ENCODE assay signal across 19 cellular contexts in genomic region chr16:53619247-53619646, GRCh38.
DNase-seq lines count a peak whose midpoint lies in the region; ATAC-seq and TF ChIP-seq lines count a peak whose summit lies in the region.
"Had no signal": no experiment of that assay in that cellular context is flagged by ENCODE, and none has a peak within 500 bp of the region (broad histone marks: within the 10 kb centered on the region; RNA-seq: fewer than 3 reads in every experiment).

No MANE protein-coding gene starts in this region.

- no peaks in the 10 kb centered on the region for H3K36me3 Mint-ChIP-seq in activated naive CD4-positive, alpha-beta T cell treated with anti-CD3 and anti-CD28 coated beads, Interleukin-2, amount 10 ng/mL, durations not matched to agents 7 days and 5 days

- ATAC-seq in GM18861 (IDR thresholded peaks at IDR 0.05; ENCODE audit: unreplicated experiment): peak; percentile 46

- no peaks in the 10 kb centered on the region for H3K4me1 Mint-ChIP-seq in activated naive CD4-positive, alpha-beta T cell treated with anti-CD3 and anti-CD28 coated beads, Interleukin-2, amount 10 ng/mL, durations not matched to agents 7 days and 5 days
- H3K4me1 Mint-ChIP-seq: B cell; CD8-positive, alpha-beta memory T cell had no signal

- peak; percentile 85 for DNase-seq in NCI-H526 treated with DMSO at 0.1 percent for 48 hours (lab: John Stamatoyannopoulos, UW)
- no peak for DNase-seq in NCI-H128 (lab: John Stamatoyannopoulos, UW; ENCODE audit: unreplicated experiment)
- DNase-seq in COLO668 (lab: John Stamatoyannopoulos, UW; ENCODE audit: unreplicated experiment): no peak
- DNase-seq in activated naive CD4-positive, alpha-beta T cell treated with anti-CD3 and anti-CD28 coated beads, Interleukin-2, amount 10 ng/mL, durations not matched to agents 7 days and 5 days: no peak
- DNase-seq: Calu3; CD4-positive, CD25-positive, alpha-beta regulatory T cell; CD8-positive, alpha-beta memory T cell; COR-L47; DMS53; DMS79 treated with DMSO at 0.1 percent for 48 hours; GF-D8; GM23248; H7; HCEC 1CT had no signal

- TF ChIP-seq CTCF in 22Rv1 (IDR thresholded peaks at IDR 0.05): no peak

- no peaks in the 10 kb centered on the region for H3K9me3 Mint-ChIP-seq in activated naive CD4-positive, alpha-beta T cell treated with anti-CD3 and anti-CD28 coated beads, Interleukin-2, amount 10 ng/mL, durations not matched to agents 7 days and 5 days
- H3K9me3 Mint-ChIP-seq: CD8-positive, alpha-beta memory T cell had no signal

- H3K27ac Mint-ChIP-seq in activated naive CD4-positive, alpha-beta T cell treated with anti-CD3 and anti-CD28 coated beads, Interleukin-2, amount 10 ng/mL, durations not matched to agents 7 days and 5 days: no peak overlapping the region
- H3K27ac Mint-ChIP-seq: B cell; CD4-positive, CD25-positive, alpha-beta regulatory T cell; CD8-positive, alpha-beta memory T cell had no signal

- H3K4me3 Mint-ChIP-seq in activated naive CD4-positive, alpha-beta T cell treated with anti-CD3 and anti-CD28 coated beads, Interleukin-2, amount 10 ng/mL, durations not matched to agents 7 days and 5 days: no peak overlapping the region
- H3K4me3 Mint-ChIP-seq: B cell; CD4-positive, CD25-positive, alpha-beta regulatory T cell; CD8-positive, alpha-beta memory T cell had no signal

- H3K27ac ChIP-seq in 22Rv1: peak overlapping the region; percentile 96
- H3K27ac ChIP-seq: BLaER1, C4-2B, GM23248 had no signal

- H3K27me3 Mint-ChIP-seq in activated naive CD4-positive, alpha-beta T cell treated with anti-CD3 and anti-CD28 coated beads, Interleukin-2, amount 10 ng/mL, durations not matched to agents 7 days and 5 days: no peaks in the 10 kb centered on the region
- H3K27me3 Mint-ChIP-seq: B cell; CD4-positive, CD25-positive, alpha-beta regulatory T cell; CD8-positive, alpha-beta memory T cell had no signal

- CTCF ChIA-PET in activated naive CD4-positive, alpha-beta T cell treated with anti-CD3 and anti-CD28 coated beads, Interleukin-2, amount 10 ng/mL, durations not matched to agents 7 days and 5 days (lab: Charles Lee): no interaction called here
